In the genomic region with DNA sequence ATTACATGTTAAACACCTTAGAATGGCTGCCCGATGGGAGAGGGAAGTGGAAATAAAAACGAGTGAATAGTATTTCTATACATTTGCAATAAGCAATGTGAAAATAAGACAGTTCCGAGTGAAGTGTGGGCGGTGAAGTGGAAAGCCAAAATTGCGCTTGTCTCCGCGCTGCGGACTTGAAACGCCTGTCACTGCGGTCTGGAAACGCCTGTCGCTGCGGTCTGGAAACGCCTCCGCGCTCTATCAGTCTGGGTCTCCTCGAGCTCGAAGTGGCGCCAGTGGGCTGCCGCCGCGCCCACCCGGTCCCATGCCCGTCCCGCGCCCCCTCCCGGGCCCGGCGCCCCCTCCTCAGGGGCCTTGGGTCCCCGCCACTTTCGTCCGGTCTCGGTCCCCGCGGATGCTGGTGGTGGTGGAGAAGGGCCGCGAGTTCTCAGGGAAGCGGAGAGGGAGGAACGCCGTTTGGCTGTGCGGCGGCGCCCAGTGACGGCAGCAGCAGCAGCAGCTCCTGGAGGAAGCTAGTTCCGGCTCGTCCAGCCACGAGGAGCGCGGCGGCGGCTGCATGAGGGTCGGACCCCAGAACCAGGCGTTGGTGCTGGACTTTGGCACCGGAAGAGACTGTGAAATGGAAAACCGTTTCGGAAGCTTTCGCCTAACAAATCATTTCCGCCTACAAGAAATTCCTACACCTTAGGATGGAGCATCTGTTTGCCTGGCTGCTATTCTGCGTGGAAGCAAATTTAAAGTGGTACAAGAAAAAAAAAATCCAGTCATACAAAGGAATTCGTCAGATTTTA, we compare ENCODE assay signal across 8 cellular contexts. TPM values are rescaled to one million over a fixed set of nuclear protein-coding genes. Genes with fewer than 3 reads are reported as not detected.
DNase-seq lines count a peak whose midpoint lies in the region; ATAC-seq, FAIRE-seq and TF ChIP-seq lines count a peak whose summit lies in the region.

No MANE protein-coding gene starts in this region.

- TF ChIP-seq CTCF in esophagus squamous epithelium (IDR thresholded peaks at IDR 0.05) = no peak

- peak overlapping the region; percentile 84 for H3K27ac Mint-ChIP-seq in stimulated activated effector memory CD8-positive, alpha-beta T cell treated with anti-CD3 and anti-CD28 coated beads, Interleukin-12 subunit alpha, Interleukin-12 subunit beta, amount 100 ng/mL, for 72 hours

- ATAC-seq in stimulated activated effector memory CD8-positive, alpha-beta T cell treated with anti-CD3 and anti-CD28 coated beads, Interleukin-12 subunit alpha, Interleukin-12 subunit beta, amount 100 ng/mL, for 72 hours = peak; percentile 45

- peak overlapping the region; percentile 80 for H3K4me3 Mint-ChIP-seq in stimulated activated effector memory CD8-positive, alpha-beta T cell treated with anti-CD3 and anti-CD28 coated beads, Interleukin-12 subunit alpha, Interleukin-12 subunit beta, amount 100 ng/mL, for 72 hours

- peaks cover 4 to 38% (median 14%) of the 10 kb centered on the region in 3 donors for H3K4me1 ChIP-seq in esophagus squamous epithelium
- H3K4me1 ChIP-seq in mucosa of stomach (ENCODE audit: control insufficient read depth, insufficient read depth, low read length) = peaks cover 12% of the 10 kb centered on the region

- H3K4me3 ChIP-seq in esophagus squamous epithelium (peak overlapping the region; percentile 48 to 74 (median 61)), mucosa of stomach (ENCODE audit: low read length) (peak overlapping the region; percentile 39)

- TF ChIP-seq POLR2A in GM12892 (IDR thresholded peaks at IDR 0.05; ENCODE audit: low read depth, low read length) (no peak), esophagus squamous epithelium (IDR thresholded peaks at IDR 0.05) (no peak)

- FAIRE-seq in GM12892 (lab: Jason Lieb, UNC) = peak; percentile 36

- peaks cover 43% of the 10 kb centered on the region for H3K4me1 Mint-ChIP-seq in stimulated activated effector memory CD8-positive, alpha-beta T cell treated with anti-CD3 and anti-CD28 coated beads, Interleukin-12 subunit alpha, Interleukin-12 subunit beta, amount 100 ng/mL, for 72 hours

- H3K27ac ChIP-seq in esophagus squamous epithelium = peak overlapping the region; percentile 72 to 90 (median 80)

- peaks cover 25% of the 10 kb centered on the region for H3K36me3 Mint-ChIP-seq in stimulated activated effector memory CD8-positive, alpha-beta T cell treated with anti-CD3 and anti-CD28 coated beads, Interleukin-12 subunit alpha, Interleukin-12 subunit beta, amount 100 ng/mL, for 72 hours

- intact Hi-C loops in esophagus squamous epithelium (cut with DNase I) = no loop called here

- H3K9me3 ChIP-seq in esophagus squamous epithelium (no peaks in the 10 kb centered on the region), mucosa of stomach (ENCODE audit: control insufficient read depth, low read length) (no peaks in the 10 kb centered on the region)

- peak overlapping the region; percentile 16 for H3K9ac ChIP-seq in mucosa of stomach (ENCODE audit: low read length)

- peaks cover 0 to 21% (median 0%) of the 10 kb centered on the region in 4 donors for H3K27me3 ChIP-seq in esophagus squamous epithelium
- no peaks in the 10 kb centered on the region for H3K27me3 ChIP-seq in mucosa of stomach (ENCODE audit: control insufficient read depth, insufficient read depth, low read length)

- peaks cover 0 to 3% (median 0%) of the 10 kb centered on the region in 3 donors for H3K36me3 ChIP-seq in esophagus squamous epithelium
- H3K36me3 ChIP-seq in mucosa of stomach (ENCODE audit: control insufficient read depth, insufficient read depth, low read length) = no peaks in the 10 kb centered on the region

- WGBS in esophagus squamous epithelium, 2 donors = 0% methylated on average over 27 to 31 of the region's 60 CpGs

- peak; percentile 24 for DNase-seq in GM12892 (ENCODE audit: insufficient read length)
- peak; percentile 40 for DNase-seq in HuH-7.5 (ENCODE audit: low spot score)
- peak; percentile 91 for DNase-seq in OCI-M1 (lab: John Stamatoyannopoulos, UW)
- peak; percentile 78 to 81 for DNase-seq in activated T-cell treated with anti-CD3 and anti-CD28 coated beads, Interleukin-2, amount 50 U/mL, for 48 hours
- DNase-seq in esophagus squamous epithelium (lab: John Stamatoyannopoulos, UW) = no peak
- DNase-seq in stimulated activated effector memory CD8-positive, alpha-beta T cell treated with anti-CD3 and anti-CD28 coated beads, Interleukin-12 subunit alpha, Interleukin-12 subunit beta, amount 100 ng/mL, for 72 hours (ENCODE audit: low spot score in 2 of 2) = peak; percentile 37 to 79
- DNase-seq in cortex of kidney (lab: John Stamatoyannopoulos, UW) = no peak

- H3K9me3 Mint-ChIP-seq in stimulated activated effector memory CD8-positive, alpha-beta T cell treated with anti-CD3 and anti-CD28 coated beads, Interleukin-12 subunit alpha, Interleukin-12 subunit beta, amount 100 ng/mL, for 72 hours = no peaks in the 10 kb centered on the region

RNA-seq across cellular contexts. Expression of a gene that starts 1.8 kb away (rescaled TPM):
- polyA plus RNA-seq in GM12892 (2012; ENCODE audit: missing spikeins) = 0.32 TPM
- 1 to 10 TPM; 1.5 to 6.1 (median 2.9) TPM for total RNA-seq in esophagus squamous epithelium

RNA-seq across cellular contexts. Expression of a gene that starts 35.0 kb away (rescaled TPM):
- 0.55 TPM for polyA plus RNA-seq in GM12892 (2012; ENCODE audit: missing spikeins)
- 1 to 10 TPM; 1.0 to 1.6 (median 1.3) TPM for total RNA-seq in esophagus squamous epithelium

Comparison
In these comparisons a context has a peak if more than half of its experiments do, and no peak if none do; other contexts are left out.
1. DNase-seq: peak in GM12892 (single experiment), HuH-7.5 (single experiment), OCI-M1 (single experiment), activated T-cell treated with anti-CD3 and anti-CD28 coated beads, Interleukin-2, amount 50 U/mL, for 48 hours (2 of 2) and stimulated activated effector memory CD8-positive, alpha-beta T cell treated with anti-CD3 and anti-CD28 coated beads, Interleukin-12 subunit alpha, Interleukin-12 subunit beta, amount 100 ng/mL, for 72 hours (2 of 2); none in esophagus squamous epithelium (single experiment) and cortex of kidney (single experiment).